8 cellular contexts compared by ENCODE assay signal in the genomic region with DNA sequence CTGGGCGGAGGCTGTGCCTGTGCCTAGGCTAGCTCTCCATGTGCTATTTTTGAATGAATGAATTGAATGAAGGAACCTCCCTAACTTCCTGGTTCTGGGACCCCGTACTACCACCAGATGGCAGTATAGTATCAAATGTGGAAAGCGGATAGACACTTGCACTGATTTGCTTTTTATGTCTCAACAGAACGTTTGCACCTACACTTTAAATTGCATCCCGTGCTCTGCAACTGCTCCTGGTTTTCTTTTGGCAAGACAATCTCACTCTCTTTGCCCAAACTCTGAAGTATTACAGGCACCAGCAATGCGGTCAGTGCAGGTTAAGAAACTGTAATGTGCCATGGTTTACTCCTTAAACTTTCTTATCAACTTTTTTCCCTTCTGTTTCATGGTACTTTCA. TPM values are rescaled to one million over a fixed set of nuclear protein-coding genes. Genes with fewer than 3 reads are reported as not detected.
DNase-seq lines count a peak whose midpoint lies in the region; ATAC-seq and TF ChIP-seq lines count a peak whose summit lies in the region.

No MANE protein-coding gene starts in this region.

- intact Hi-C loops in left colon (cut with DNase I, micrococcal nuclease) (loop anchor here in 1 of 2 donors (5.0 to 10.0 kb wide), 2 partner anchors 1142 to 1249 kb away; no protein-coding TSS in a partner anchor), stomach (cut with DNase I; ENCODE audit: low total_unique reads) (loop anchor here (5.0 kb wide), 1 partner anchor 1142 kb away; no protein-coding TSS in a partner anchor)

- whole genome bisulfite sequencing in stomach, 5 donors, result 4 to 13% (median 11%) methylated on average over 6 of the region's 6 CpGs

- no peaks in the 10 kb centered on the region for H3K27me3 ChIP-seq in SJSA1 (replicated peaks)
- peaks cover 0 to 24% (median 4%) of the 10 kb centered on the region in 3 donors for H3K27me3 ChIP-seq in stomach

- peaks cover 10% of the 10 kb centered on the region for H3K4me1 ChIP-seq in SJSA1 (replicated peaks)
- H3K4me1 ChIP-seq in stomach, result peaks cover 11 to 46% (median 28%) of the 10 kb centered on the region in 4 donors

- H3K9me3 ChIP-seq in SJSA1 (replicated peaks) (no peaks in the 10 kb centered on the region; the same call in 1 of the 2 replicates), stomach (no peaks in the 10 kb centered on the region)

- DNase-seq in NCI-H2107 treated with DMSO at 0.1 percent for 48 hours (lab: John Stamatoyannopoulos, UW; ENCODE audit: unreplicated experiment) (peak; percentile 55), NCI-H2107 (lab: John Stamatoyannopoulos, UW) (no peak), LHCN-M2 (ENCODE audit: low read depth) (peak; percentile 67), SJSA1 (ENCODE audit: low read depth in 1 of 2, low spot score in 2 of 2) (peak; percentile 66 to 67), cardiac fibroblast (ENCODE audit: low read depth in 2 of 2) (peak; percentile 77 to 83), left colon (peak in 1 of 2 donors; percentile 27), stomach (no peak)

- H3K36me3 ChIP-seq in SJSA1 (peaks cover 15% of the 10 kb centered on the region), stomach (no peaks in the 10 kb centered on the region)

- no peak for TF ChIP-seq POLR2A in stomach (IDR thresholded peaks at IDR 0.05)

- no peak overlapping the region for H3K4me3 ChIP-seq in SJSA1
- no peak overlapping the region for H3K4me3 ChIP-seq in cardiac fibroblast (replicated peaks in 1 of 2; ENCODE audit: low read depth in 2 of 2, low read length in 2 of 2)
- H3K4me3 ChIP-seq in stomach, result no peak overlapping the region

- H3K27ac ChIP-seq in SJSA1 (no peak overlapping the region), stomach (no peak overlapping the region)

- TF ChIP-seq EP300 in stomach (IDR thresholded peaks at IDR 0.05), result no peak

- TF ChIP-seq CTCF in cardiac fibroblast (IDR thresholded peaks at IDR 0.05; ENCODE audit: low read depth, low read length), result peak; percentile 88
- peak in 5 of 7 experiments; percentile 82 to 89 (median 88) for TF ChIP-seq CTCF in stomach (IDR thresholded peaks at IDR 0.05)

- peak; percentile 78 for ATAC-seq in GM21576 (IDR thresholded peaks at IDR 0.05; ENCODE audit: unreplicated experiment)
- peak; percentile 83 for ATAC-seq in left colon

RNA-seq across cellular contexts. Expression of a gene that starts 6.5 kb away (rescaled TPM):
- total RNA-seq in LHCN-M2 (2014; rRNA removed), result 4.1 and 4.2 TPM in 2 replicates
- polyA plus RNA-seq in LHCN-M2 (2012), result 1.4 TPM
- 15.7 and 15.9 TPM in 2 replicates for total RNA-seq in SJSA1 (2014; rRNA removed; shearing (Covaris generic))
- 10 to 100 TPM; 13.9 to 25.5 TPM for total RNA-seq in left colon
- total RNA-seq in stomach, result 10 to 100 TPM in 4 of 5 donors, 1 to 10 TPM in 1; 1.2 to 17.7 (median 12.1) TPM
- polyA plus RNA-seq in stomach, result 1 to 10 TPM in 2 of 3 donors, under 1 TPM in 1; 0.92 to 2.4 (median 1.5) TPM

RNA-seq across cellular contexts. Expression of a gene that starts 30.4 kb away (rescaled TPM):
- total RNA-seq in LHCN-M2 (2014; rRNA removed), result 0.06 TPM in 1 of 2 replicates, not detected in the other
- not detected for polyA plus RNA-seq in LHCN-M2 (2012)
- total RNA-seq in SJSA1 (2014; rRNA removed; shearing (Covaris generic)), result 0.13 TPM in 1 of 2 replicates, not detected in the other
- total RNA-seq in left colon, result not detected
- not detected for total RNA-seq in stomach
- polyA plus RNA-seq in stomach, result not detected

Comparison
In these comparisons a context has a peak if more than half of its experiments do, and no peak if none do; other contexts are left out.
1. DNase-seq: peak in NCI-H2107 treated with DMSO at 0.1 percent for 48 hours (single experiment), LHCN-M2 (single experiment), SJSA1 (2 of 2) and cardiac fibroblast (2 of 2); none in NCI-H2107 (single experiment) and stomach (single experiment).